Comparison of ENCODE assay signal across 2 cellular contexts in genomic region chr21:16932314-16932713, GRCh38.
TF ChIP-seq lines count a peak whose summit lies in the region.

No MANE protein-coding gene starts in this region.

TF ChIP-seq in GM23338, 12 proteins besides CTCF, POLR2A, EP300 and RAD21 (continued from another document):
- TF ChIP-seq, protein P1, sequence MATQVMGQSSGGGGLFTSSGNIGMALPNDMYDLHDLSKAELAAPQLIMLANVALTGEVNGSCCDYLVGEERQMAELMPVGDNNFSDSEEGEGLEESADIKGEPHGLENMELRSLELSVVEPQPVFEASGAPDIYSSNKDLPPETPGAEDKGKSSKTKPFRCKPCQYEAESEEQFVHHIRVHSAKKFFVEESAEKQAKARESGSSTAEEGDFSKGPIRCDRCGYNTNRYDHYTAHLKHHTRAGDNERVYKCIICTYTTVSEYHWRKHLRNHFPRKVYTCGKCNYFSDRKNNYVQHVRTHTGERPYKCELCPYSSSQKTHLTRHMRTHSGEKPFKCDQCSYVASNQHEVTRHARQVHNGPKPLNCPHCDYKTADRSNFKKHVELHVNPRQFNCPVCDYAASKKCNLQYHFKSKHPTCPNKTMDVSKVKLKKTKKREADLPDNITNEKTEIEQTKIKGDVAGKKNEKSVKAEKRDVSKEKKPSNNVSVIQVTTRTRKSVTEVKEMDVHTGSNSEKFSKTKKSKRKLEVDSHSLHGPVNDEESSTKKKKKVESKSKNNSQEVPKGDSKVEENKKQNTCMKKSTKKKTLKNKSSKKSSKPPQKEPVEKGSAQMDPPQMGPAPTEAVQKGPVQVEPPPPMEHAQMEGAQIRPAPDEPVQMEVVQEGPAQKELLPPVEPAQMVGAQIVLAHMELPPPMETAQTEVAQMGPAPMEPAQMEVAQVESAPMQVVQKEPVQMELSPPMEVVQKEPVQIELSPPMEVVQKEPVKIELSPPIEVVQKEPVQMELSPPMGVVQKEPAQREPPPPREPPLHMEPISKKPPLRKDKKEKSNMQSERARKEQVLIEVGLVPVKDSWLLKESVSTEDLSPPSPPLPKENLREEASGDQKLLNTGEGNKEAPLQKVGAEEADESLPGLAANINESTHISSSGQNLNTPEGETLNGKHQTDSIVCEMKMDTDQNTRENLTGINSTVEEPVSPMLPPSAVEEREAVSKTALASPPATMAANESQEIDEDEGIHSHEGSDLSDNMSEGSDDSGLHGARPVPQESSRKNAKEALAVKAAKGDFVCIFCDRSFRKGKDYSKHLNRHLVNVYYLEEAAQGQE (IDR thresholded peaks at IDR 0.05; ENCODE audit: unreplicated experiment): no peak
- TF ChIP-seq JUNB (IDR thresholded peaks at IDR 0.05; ENCODE audit: unreplicated experiment) (no peak), STAT1 (IDR thresholded peaks at IDR 0.05; ENCODE audit: unreplicated experiment) (no peak), ZNF331 (CRISPR knock-in tag; IDR thresholded peaks at IDR 0.05; ENCODE audit: low read depth) (no peak), POLR2AphosphoS5 (IDR thresholded peaks at IDR 0.05; ENCODE audit: low read depth) (no peak)
- TF ChIP-seq, protein P2, sequence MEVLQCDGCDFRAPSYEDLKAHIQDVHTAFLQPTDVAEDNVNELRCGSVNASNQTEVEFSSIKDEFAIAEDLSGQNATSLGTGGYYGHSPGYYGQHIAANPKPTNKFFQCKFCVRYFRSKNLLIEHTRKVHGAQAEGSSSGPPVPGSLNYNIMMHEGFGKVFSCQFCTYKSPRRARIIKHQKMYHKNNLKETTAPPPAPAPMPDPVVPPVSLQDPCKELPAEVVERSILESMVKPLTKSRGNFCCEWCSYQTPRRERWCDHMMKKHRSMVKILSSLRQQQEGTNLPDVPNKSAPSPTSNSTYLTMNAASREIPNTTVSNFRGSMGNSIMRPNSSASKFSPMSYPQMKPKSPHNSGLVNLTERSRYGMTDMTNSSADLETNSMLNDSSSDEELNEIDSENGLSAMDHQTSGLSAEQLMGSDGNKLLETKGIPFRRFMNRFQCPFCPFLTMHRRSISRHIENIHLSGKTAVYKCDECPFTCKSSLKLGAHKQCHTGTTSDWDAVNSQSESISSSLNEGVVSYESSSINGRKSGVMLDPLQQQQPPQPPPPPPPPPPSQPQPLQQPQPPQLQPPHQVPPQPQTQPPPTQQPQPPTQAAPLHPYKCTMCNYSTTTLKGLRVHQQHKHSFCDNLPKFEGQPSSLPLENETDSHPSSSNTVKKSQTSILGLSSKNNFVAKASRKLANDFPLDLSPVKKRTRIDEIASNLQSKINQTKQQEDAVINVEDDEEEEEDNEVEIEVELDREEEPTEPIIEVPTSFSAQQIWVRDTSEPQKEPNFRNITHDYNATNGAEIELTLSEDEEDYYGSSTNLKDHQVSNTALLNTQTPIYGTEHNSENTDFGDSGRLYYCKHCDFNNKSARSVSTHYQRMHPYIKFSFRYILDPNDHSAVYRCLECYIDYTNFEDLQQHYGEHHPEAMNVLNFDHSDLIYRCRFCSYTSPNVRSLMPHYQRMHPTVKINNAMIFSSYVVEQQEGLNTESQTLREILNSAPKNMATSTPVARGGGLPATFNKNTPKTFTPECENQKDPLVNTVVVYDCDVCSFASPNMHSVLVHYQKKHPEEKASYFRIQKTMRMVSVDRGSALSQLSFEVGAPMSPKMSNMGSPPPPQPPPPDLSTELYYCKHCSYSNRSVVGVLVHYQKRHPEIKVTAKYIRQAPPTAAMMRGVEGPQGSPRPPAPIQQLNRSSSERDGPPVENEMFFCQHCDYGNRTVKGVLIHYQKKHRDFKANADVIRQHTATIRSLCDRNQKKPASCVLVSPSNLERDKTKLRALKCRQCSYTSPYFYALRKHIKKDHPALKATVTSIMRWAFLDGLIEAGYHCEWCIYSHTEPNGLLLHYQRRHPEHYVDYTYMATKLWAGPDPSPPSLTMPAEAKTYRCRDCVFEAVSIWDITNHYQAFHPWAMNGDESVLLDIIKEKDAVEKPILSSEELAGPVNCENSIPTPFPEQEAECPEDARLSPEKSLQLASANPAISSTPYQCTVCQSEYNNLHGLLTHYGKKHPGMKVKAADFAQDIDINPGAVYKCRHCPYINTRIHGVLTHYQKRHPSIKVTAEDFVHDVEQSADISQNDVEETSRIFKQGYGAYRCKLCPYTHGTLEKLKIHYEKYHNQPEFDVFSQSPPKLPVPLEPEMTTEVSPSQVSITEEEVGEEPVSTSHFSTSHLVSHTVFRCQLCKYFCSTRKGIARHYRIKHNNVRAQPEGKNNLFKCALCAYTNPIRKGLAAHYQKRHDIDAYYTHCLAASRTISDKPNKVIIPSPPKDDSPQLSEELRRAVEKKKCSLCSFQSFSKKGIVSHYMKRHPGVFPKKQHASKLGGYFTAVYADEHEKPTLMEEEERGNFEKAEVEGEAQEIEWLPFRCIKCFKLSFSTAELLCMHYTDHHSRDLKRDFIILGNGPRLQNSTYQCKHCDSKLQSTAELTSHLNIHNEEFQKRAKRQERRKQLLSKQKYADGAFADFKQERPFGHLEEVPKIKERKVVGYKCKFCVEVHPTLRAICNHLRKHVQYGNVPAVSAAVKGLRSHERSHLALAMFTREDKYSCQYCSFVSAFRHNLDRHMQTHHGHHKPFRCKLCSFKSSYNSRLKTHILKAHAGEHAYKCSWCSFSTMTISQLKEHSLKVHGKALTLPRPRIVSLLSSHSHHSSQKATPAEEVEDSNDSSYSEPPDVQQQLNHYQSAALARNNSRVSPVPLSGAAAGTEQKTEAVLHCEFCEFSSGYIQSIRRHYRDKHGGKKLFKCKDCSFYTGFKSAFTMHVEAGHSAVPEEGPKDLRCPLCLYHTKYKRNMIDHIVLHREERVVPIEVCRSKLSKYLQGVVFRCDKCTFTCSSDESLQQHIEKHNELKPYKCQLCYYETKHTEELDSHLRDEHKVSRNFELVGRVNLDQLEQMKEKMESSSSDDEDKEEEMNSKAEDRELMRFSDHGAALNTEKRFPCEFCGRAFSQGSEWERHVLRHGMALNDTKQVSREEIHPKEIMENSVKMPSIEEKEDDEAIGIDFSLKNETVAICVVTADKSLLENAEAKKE (CRISPR knock-in tag; IDR thresholded peaks at IDR 0.05): no peak
TF ChIP-seq in GM23338: peak in this region for 0.

TF ChIP-seq in WTC11, 78 proteins besides CTCF, POLR2A, EP300 and RAD21 (continued from another document):
- TF ChIP-seq ARID4B (CRISPR knock-in tag; IDR thresholded peaks at IDR 0.05; ENCODE audit: borderline replicate concordance) (no peak), MXD4 (CRISPR knock-in tag; IDR thresholded peaks at IDR 0.05; ENCODE audit: borderline replicate concordance) (no peak), TCF7 (CRISPR knock-in tag; IDR thresholded peaks at IDR 0.05; ENCODE audit: low read depth) (no peak), ZSCAN18 (CRISPR knock-in tag; IDR thresholded peaks at IDR 0.05) (no peak), RELA (CRISPR knock-in tag; IDR thresholded peaks at IDR 0.05; ENCODE audit: borderline replicate concordance) (no peak), TP53 (CRISPR knock-in tag; IDR thresholded peaks at IDR 0.05) (no peak), ZBTB43 (CRISPR knock-in tag; IDR thresholded peaks at IDR 0.05) (no peak), ZNF219 (CRISPR knock-in tag; IDR thresholded peaks at IDR 0.05; ENCODE audit: borderline replicate concordance) (no peak), IRF2 (CRISPR knock-in tag; IDR thresholded peaks at IDR 0.05; ENCODE audit: borderline replicate concordance, low read depth) (no peak)
- TF ChIP-seq, protein P3, sequence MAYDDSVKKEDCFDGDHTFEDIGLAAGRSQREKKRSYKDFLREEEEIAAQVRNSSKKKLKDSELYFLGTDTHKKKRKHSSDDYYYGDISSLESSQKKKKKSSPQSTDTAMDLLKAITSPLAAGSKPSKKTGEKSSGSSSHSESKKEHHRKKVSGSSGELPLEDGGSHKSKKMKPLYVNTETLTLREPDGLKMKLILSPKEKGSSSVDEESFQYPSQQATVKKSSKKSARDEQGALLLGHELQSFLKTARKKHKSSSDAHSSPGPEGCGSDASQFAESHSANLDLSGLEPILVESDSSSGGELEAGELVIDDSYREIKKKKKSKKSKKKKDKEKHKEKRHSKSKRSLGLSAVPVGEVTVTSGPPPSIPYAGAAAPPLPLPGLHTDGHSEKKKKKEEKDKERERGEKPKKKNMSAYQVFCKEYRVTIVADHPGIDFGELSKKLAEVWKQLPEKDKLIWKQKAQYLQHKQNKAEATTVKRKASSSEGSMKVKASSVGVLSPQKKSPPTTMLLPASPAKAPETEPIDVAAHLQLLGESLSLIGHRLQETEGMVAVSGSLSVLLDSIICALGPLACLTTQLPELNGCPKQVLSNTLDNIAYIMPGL (CRISPR knock-in tag; IDR thresholded peaks at IDR 0.05): no peak
- TF ChIP-seq, protein P4, sequence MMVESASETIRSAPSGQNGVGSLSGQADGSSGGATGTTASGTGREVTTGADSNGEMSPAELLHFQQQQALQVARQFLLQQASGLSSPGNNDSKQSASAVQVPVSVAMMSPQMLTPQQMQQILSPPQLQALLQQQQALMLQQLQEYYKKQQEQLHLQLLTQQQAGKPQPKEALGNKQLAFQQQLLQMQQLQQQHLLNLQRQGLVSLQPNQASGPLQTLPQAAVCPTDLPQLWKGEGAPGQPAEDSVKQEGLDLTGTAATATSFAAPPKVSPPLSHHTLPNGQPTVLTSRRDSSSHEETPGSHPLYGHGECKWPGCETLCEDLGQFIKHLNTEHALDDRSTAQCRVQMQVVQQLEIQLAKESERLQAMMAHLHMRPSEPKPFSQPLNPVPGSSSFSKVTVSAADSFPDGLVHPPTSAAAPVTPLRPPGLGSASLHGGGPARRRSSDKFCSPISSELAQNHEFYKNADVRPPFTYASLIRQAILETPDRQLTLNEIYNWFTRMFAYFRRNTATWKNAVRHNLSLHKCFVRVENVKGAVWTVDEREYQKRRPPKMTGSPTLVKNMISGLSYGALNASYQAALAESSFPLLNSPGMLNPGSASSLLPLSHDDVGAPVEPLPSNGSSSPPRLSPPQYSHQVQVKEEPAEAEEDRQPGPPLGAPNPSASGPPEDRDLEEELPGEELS (CRISPR knock-in tag; IDR thresholded peaks at IDR 0.05): no peak
- TF ChIP-seq, protein P5, sequence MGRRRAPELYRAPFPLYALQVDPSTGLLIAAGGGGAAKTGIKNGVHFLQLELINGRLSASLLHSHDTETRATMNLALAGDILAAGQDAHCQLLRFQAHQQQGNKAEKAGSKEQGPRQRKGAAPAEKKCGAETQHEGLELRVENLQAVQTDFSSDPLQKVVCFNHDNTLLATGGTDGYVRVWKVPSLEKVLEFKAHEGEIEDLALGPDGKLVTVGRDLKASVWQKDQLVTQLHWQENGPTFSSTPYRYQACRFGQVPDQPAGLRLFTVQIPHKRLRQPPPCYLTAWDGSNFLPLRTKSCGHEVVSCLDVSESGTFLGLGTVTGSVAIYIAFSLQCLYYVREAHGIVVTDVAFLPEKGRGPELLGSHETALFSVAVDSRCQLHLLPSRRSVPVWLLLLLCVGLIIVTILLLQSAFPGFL (CRISPR knock-in tag; IDR thresholded peaks at IDR 0.05; ENCODE audit: borderline replicate concordance): no peak
